10 cellular contexts compared by ENCODE assay signal in the genomic region with DNA sequence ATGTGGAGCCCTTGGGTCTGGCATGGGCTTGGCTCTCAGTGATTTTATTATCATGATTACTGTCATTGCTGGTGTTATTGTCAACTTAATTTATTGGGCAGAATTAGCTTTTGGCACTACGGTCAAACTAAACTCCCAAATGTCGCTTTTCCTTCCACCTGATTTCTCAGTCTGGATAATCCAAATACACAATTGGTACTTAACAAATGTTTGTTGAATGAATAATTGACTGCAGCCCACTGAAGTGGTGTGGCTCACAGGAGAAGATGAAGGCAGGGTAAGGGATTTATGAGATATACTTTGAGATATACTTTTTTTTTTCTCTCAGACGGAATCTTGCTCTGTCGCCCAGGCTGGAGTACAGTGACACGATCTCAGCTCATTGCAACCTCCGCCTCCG. TPM values are rescaled to one million over a fixed set of nuclear protein-coding genes. Genes with fewer than 3 reads are reported as not detected.
DNase-seq lines count a peak whose midpoint lies in the region; ATAC-seq, FAIRE-seq and TF ChIP-seq lines count a peak whose summit lies in the region.
"Had no signal": no experiment of that assay in that cellular context is flagged by ENCODE, and none has a peak within 500 bp of the region (broad histone marks: within the 10 kb centered on the region; RNA-seq: fewer than 3 reads in every experiment).

No MANE protein-coding gene starts in this region.

- peak overlapping the region; percentile 73 to 90 (median 84) for H3K4me3 Mint-ChIP-seq in naive thymus-derived CD4-positive, alpha-beta T cell

- no peaks in the 10 kb centered on the region for H3K9me3 ChIP-seq in BE2C
- no peaks in the 10 kb centered on the region for H3K9me3 ChIP-seq in breast epithelium
- H3K9me3 ChIP-seq in naive thymus-derived CD4-positive, alpha-beta T cell (ENCODE audit: control insufficient read depth in 2 of 3, low read length in 3 of 3): no peaks in the 10 kb centered on the region

- CTCF ChIA-PET in naive thymus-derived CD4-positive, alpha-beta T cell (lab: Charles Lee): interaction anchor here (0.6 to 1.6 kb wide), 4 partner anchors 16 to 865 kb away, joined by 3 to 4 read pairs (median 4); no protein-coding TSS in a partner anchor

- H3K27ac ChIP-seq in KMS-11: no peak overlapping the region
- H3K27ac ChIP-seq in breast epithelium: peak overlapping the region in 1 of 2 donors; percentile 86
- H3K27ac ChIP-seq in naive thymus-derived CD4-positive, alpha-beta T cell (ENCODE audit: low read depth, low read length): no peak overlapping the region

- peak overlapping the region; percentile 86 for H3K4me3 ChIP-seq in BE2C (ENCODE audit: low read depth, low read length)
- H3K4me3 ChIP-seq in KMS-11 (IDR thresholded peaks at IDR 0.05; ENCODE audit: insufficient read depth, low read depth, low read length): no peak overlapping the region
- peak overlapping the region; percentile 90 to 95 (median 95) for H3K4me3 ChIP-seq in breast epithelium
- H3K4me3 ChIP-seq in naive thymus-derived CD4-positive, alpha-beta T cell (ENCODE audit: low read length): no peak overlapping the region

- peaks cover 0 to 21% (median 6%) of the 10 kb centered on the region in 5 donors for H3K36me3 Mint-ChIP-seq in naive thymus-derived CD4-positive, alpha-beta T cell

- intact Hi-C loops in breast epithelium (cut with DNase I; ENCODE audit: low total_unique reads): no loop called here
- intact Hi-C loops in naive thymus-derived CD4-positive, alpha-beta T cell (cut with micrococcal nuclease): loop anchor here (5.0 kb wide), 3 partner anchors 60 to 1635 kb away; a partner anchor contains a TSS

- H3K4me1 Mint-ChIP-seq in naive thymus-derived CD4-positive, alpha-beta T cell: peaks cover 8 to 29% (median 22%) of the 10 kb centered on the region in 7 donors

- DNase-seq in BE2C (no peak), breast epithelium (ENCODE audit: low spot score in 2 of 2) (no peak), RCC 7860 (ENCODE audit: low spot score) (no peak), NCI-H1048 (lab: John Stamatoyannopoulos, UW) (no peak)
- no peak for DNase-seq in naive thymus-derived CD4-positive, alpha-beta T cell
- no peak for DNase-seq in stimulated activated CD4-positive, alpha-beta T cell treated with anti-CD3 and anti-CD28 coated beads, Interleukin-4, amount 100 ng/mL, for 24 hours
- DNase-seq: activated naive CD4-positive, alpha-beta T cell treated with Interleukin-2 at 50 U/mL for 16 hours; stimulated activated CD4-positive, alpha-beta T cell treated with anti-CD3 and anti-CD28 coated beads, Interleukin-15, amount 100 ng/mL, for 24 hours had no signal

- peak overlapping the region in 4 of 9 donors; percentile 40 to 83 (median 56) for H3K27ac Mint-ChIP-seq in naive thymus-derived CD4-positive, alpha-beta T cell

- H3K4me2 ChIP-seq in KMS-11: peak overlapping the region; percentile 50; the same call in 1 of the 2 replicates

- peaks cover 0 to 1% (median 0%) of the 10 kb centered on the region in 11 donors for H3K9me3 Mint-ChIP-seq in naive thymus-derived CD4-positive, alpha-beta T cell

- no peak for ATAC-seq in naive thymus-derived CD4-positive, alpha-beta T cell
- no peak for ATAC-seq in GM18505 (IDR thresholded peaks at IDR 0.05; ENCODE audit: unreplicated experiment)

- TF ChIP-seq CTCF in BE2C (IDR thresholded peaks at IDR 0.05; ENCODE audit: low read depth, low read length) (no peak), KMS-11 (conservative IDR thresholded peaks at IDR 0.05; ENCODE audit: low read depth, low read length) (no peak), breast epithelium (IDR thresholded peaks at IDR 0.05) (no peak)

- H4K20me1 ChIP-seq in KMS-11 (ENCODE audit: insufficient read depth): no peaks in the 10 kb centered on the region

- TF ChIP-seq POLR2A in breast epithelium (IDR thresholded peaks at IDR 0.05) (no peak), GM18505 (IDR thresholded peaks at IDR 0.05; ENCODE audit: borderline replicate concordance, extremely low read depth, insufficient read depth, insufficient read length) (no peak)

- POLR2A ChIA-PET in naive thymus-derived CD4-positive, alpha-beta T cell (lab: Charles Lee): interaction anchor here (0.9 to 1.7 kb wide), 3 partner anchors 46 to 1360 kb away, joined by 3 to 7 read pairs (median 3); a partner anchor contains a TSS

- H3K9ac ChIP-seq in KMS-11: no peak overlapping the region; the same call in 1 of the 2 replicates

- H3K36me3 ChIP-seq in BE2C (peaks cover 19% of the 10 kb centered on the region), KMS-11 (ENCODE audit: insufficient read depth) (no peaks in the 10 kb centered on the region), breast epithelium (no peaks in the 10 kb centered on the region)
- H3K36me3 ChIP-seq in naive thymus-derived CD4-positive, alpha-beta T cell (ENCODE audit: control insufficient read depth in 2 of 3, insufficient read depth in 3 of 3, low read length in 3 of 3): peaks cover 0 to 29% (median 4%) of the 10 kb centered on the region in 3 experiments

- H2AFZ ChIP-seq in KMS-11 (ENCODE audit: low read depth): no peak overlapping the region

- H3K4me1 ChIP-seq in BE2C: no peaks in the 10 kb centered on the region
- H3K4me1 ChIP-seq in KMS-11 (ENCODE audit: low read depth, poor library complexity, severe bottlenecking): peaks cover 13% of the 10 kb centered on the region
- H3K4me1 ChIP-seq in breast epithelium: no peaks in the 10 kb centered on the region
- H3K4me1 ChIP-seq in naive thymus-derived CD4-positive, alpha-beta T cell (ENCODE audit: control insufficient read depth in 2 of 2, insufficient read depth in 2 of 2, low read length in 2 of 2): peaks cover 16% of the 10 kb centered on the region in 2 donors

- H3K79me2 ChIP-seq in KMS-11 (ENCODE audit: insufficient read depth, low read depth): peaks cover 18% of the 10 kb centered on the region; the same call in 1 of the 2 replicates

- FAIRE-seq in RCC 7860 (lab: Jason Lieb, UNC): no peak

- no peaks in the 10 kb centered on the region for H3K27me3 Mint-ChIP-seq in naive thymus-derived CD4-positive, alpha-beta T cell

- H3K27me3 ChIP-seq in BE2C (no peaks in the 10 kb centered on the region), KMS-11 (ENCODE audit: insufficient read depth, low read depth) (peaks cover 6% of the 10 kb centered on the region), breast epithelium (no peaks in the 10 kb centered on the region)
- no peaks in the 10 kb centered on the region for H3K27me3 ChIP-seq in naive thymus-derived CD4-positive, alpha-beta T cell (ENCODE audit: control insufficient read depth in 2 of 2, insufficient read depth in 2 of 2, low read length in 2 of 2)

RNA-seq across cellular contexts. Expression of a gene that starts 1.5 kb away (rescaled TPM):
- polyA plus RNA-seq in BE2C (2012; ENCODE audit: insufficient read depth, insufficient read length, low read depth): 86.8 TPM
- total RNA-seq in breast epithelium: 10 to 100 TPM; 45.1 to 99.9 (median 57.0) TPM
- 10 to 100 TPM; 50.1 to 70.6 (median 61.3) TPM for total RNA-seq in naive thymus-derived CD4-positive, alpha-beta T cell
- 10 to 100 TPM; 13.2 to 23.8 TPM for polyA plus RNA-seq in naive thymus-derived CD4-positive, alpha-beta T cell

RNA-seq across cellular contexts. Expression of a gene that starts 45.5 kb away (rescaled TPM):
- polyA plus RNA-seq in BE2C (2012; ENCODE audit: insufficient read depth, insufficient read length, low read depth): 9.4 TPM
- total RNA-seq in breast epithelium: 10 to 100 TPM; 62.2 to 89.8 (median 72.4) TPM
- total RNA-seq in naive thymus-derived CD4-positive, alpha-beta T cell: 10 to 100 TPM; 53.3 to 83.3 (median 74.1) TPM
- polyA plus RNA-seq in naive thymus-derived CD4-positive, alpha-beta T cell: 10 to 100 TPM; 67.0 to 77.1 TPM

Comparison
In these comparisons a context has a peak if more than half of its experiments do, and no peak if none do; other contexts are left out.
1. H3K4me3 ChIP-seq: peak in BE2C (single experiment) and breast epithelium (3 of 3); none in KMS-11 (single experiment) and naive thymus-derived CD4-positive, alpha-beta T cell (single experiment).